In the genomic region with DNA sequence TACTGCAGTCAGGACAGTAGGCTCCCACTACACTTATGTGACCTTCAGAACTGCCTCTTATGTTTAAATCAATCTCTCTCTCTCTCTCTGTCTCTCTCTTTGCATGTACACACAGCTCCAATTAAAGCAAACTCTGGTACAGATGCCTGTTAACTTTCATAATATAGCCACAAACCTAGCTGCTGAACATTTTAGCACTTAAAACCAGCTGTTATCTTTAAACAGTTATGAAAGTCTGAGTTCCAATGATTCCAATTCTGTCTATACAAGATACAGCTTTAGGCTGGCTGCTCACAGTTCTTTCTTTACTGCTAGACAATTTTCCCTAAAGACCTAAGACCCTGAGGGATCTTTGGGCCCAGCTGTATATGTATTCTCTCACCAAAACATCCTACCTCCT, we compare ENCODE assay signal across 17 cellular contexts.
DNase-seq lines count a peak whose midpoint lies in the region; ATAC-seq, FAIRE-seq and TF ChIP-seq lines count a peak whose summit lies in the region.
"Had no signal": no experiment of that assay in that cellular context is flagged by ENCODE, and none has a peak within 500 bp of the region (broad histone marks: within the 10 kb centered on the region; RNA-seq: fewer than 3 reads in every experiment).

No MANE protein-coding gene starts in this region.

- DNase-seq in cardiac muscle cell (ENCODE audit: low read depth in 1 of 2, low spot score in 1 of 2) = peak in 1 of 2 donors; percentile 30
- DNase-seq in right atrium auricular region (ENCODE audit: low spot score) = no peak
- DNase-seq in adipocyte (ENCODE audit: low read depth) = peak; percentile 38
- peak; percentile 50 for DNase-seq in fibroblast of peridontal ligament (ENCODE audit: extremely low read depth)
- no peak for DNase-seq in HepG2 (ENCODE audit: low spot score)
- no peak for DNase-seq in NCI-H446 (lab: John Stamatoyannopoulos, UW)
- DNase-seq: ACHN; CD8-positive, alpha-beta T cell; COR-L47; DMS53; GF-D8; GM23248 had no signal

- TF ChIP-seq EP300 in HepG2 (IDR thresholded peaks at IDR 0.05; ENCODE audit: low read depth in 2 of 2, low read length in 2 of 2) (no peak), HepG2 (CRISPR knock-in tag; IDR thresholded peaks at IDR 0.05; ENCODE audit: borderline replicate concordance) (no peak)

- TF ChIP-seq POLR2A in HepG2 (IDR thresholded peaks at IDR 0.05; ENCODE audit: insufficient read depth in 1 of 2, low read depth in 2 of 2, low read length in 2 of 2) = no peak

- no peak overlapping the region for H2AFZ ChIP-seq in HepG2 (ENCODE audit: low read length)
- H2AFZ ChIP-seq: GM23248 had no signal

- ATAC-seq in HepG2 = no peak
- no peak for ATAC-seq in HG02623 (IDR thresholded peaks at IDR 0.05; ENCODE audit: unreplicated experiment)
- ATAC-seq: CD8-positive, alpha-beta T cell; HCT116 had no signal

- BruUV-seq in HepG2 (replicated peaks; lab: Mats Ljungman, UMichigan) = no TSS peak

- CTCF ChIA-PET in HepG2 (lab: Yijun Ruan, JAX; ENCODE audit: low intra/inter-chr PET ratio, low total read pairs) = no interaction called here

- no peaks in the 10 kb centered on the region for H3K79me2 ChIP-seq in HepG2 (ENCODE audit: insufficient read depth, low read length)

- TF ChIP-seq CTCF in cardiac muscle cell (IDR thresholded peaks at IDR 0.05; ENCODE audit: low read depth, low read length) (no peak), right atrium auricular region (IDR thresholded peaks at IDR 0.05) (no peak), HepG2 (CRISPR knock-in tag; IDR thresholded peaks at IDR 0.05) (no peak)

- intact Hi-C loops in HepG2 (cut with micrococcal nuclease; ENCODE audit: unreplicated experiment) = loop anchor here (5.0 kb wide), 1 partner anchor 335 kb away; no protein-coding TSS in a partner anchor

- no peak overlapping the region for H3K4me2 ChIP-seq in HepG2 (ENCODE audit: low read depth, low read length)

- H3K9me3 ChIP-seq in cardiac muscle cell (ENCODE audit: low read depth) (no peaks in the 10 kb centered on the region), right atrium auricular region (no peaks in the 10 kb centered on the region), adipocyte (ENCODE audit: control insufficient read depth, low read length) (no peaks in the 10 kb centered on the region), HepG2 (ENCODE audit: low read length) (no peaks in the 10 kb centered on the region)

- no peak overlapping the region for H3K4me3 ChIP-seq in cardiac muscle cell
- H3K4me3 ChIP-seq in right atrium auricular region = no peak overlapping the region
- no peak overlapping the region for H3K4me3 ChIP-seq in adipocyte (ENCODE audit: low read length)
- H3K4me3 ChIP-seq in HepG2 (replicated peaks in 1 of 3; ENCODE audit: insufficient read depth in 1 of 3, low read depth in 2 of 3, low read length in 3 of 3) = no peak overlapping the region
- H3K4me3 ChIP-seq: GM23248 had no signal

- H3K4me1 ChIP-seq in cardiac muscle cell (ENCODE audit: low read depth) (peaks cover 21% of the 10 kb centered on the region), right atrium auricular region (peaks cover 0 to 8% of the 10 kb centered on the region in 2 donors), adipocyte (ENCODE audit: control insufficient read depth, insufficient read depth, low read length) (no peaks in the 10 kb centered on the region), HepG2 (ENCODE audit: insufficient read depth, low read length) (no peaks in the 10 kb centered on the region)

- POLR2A ChIA-PET in HepG2 (lab: Yijun Ruan, JAX) = no interaction called here

- H3K36me3 ChIP-seq in cardiac muscle cell (no peaks in the 10 kb centered on the region), right atrium auricular region (no peaks in the 10 kb centered on the region), adipocyte (ENCODE audit: control insufficient read depth, insufficient read depth, low read length, severe bottlenecking) (no peaks in the 10 kb centered on the region), HepG2 (replicated peaks in 1 of 2; ENCODE audit: control insufficient read depth in 1 of 2, insufficient read depth in 2 of 2, low read length in 2 of 2) (no peaks in the 10 kb centered on the region)

- no peak for TF ChIP-seq RAD21 in HepG2 (CRISPR knock-in tag; IDR thresholded peaks at IDR 0.05)

- H3K9ac ChIP-seq in adipocyte (ENCODE audit: low read length) (no peak overlapping the region), HepG2 (ENCODE audit: insufficient read depth, low read depth, low read length) (no peak overlapping the region)
- H3K9ac ChIP-seq: GM23248 had no signal

- H3K27me3 ChIP-seq in cardiac muscle cell (no peaks in the 10 kb centered on the region), right atrium auricular region (no peaks in the 10 kb centered on the region), adipocyte (replicated peaks; ENCODE audit: control insufficient read depth, insufficient read depth, low read length) (no peaks in the 10 kb centered on the region), HepG2 (ENCODE audit: control insufficient read depth in 1 of 2, insufficient read depth in 2 of 2, low read length in 2 of 2) (no peaks in the 10 kb centered on the region)

- in situ Hi-C loops in HepG2 (cut with HindIII; ENCODE audit: extremely low pct_ligation_motif_present, low pct_unique_long_range_greater_than_20kb) = no loop called here

- H3K27ac ChIP-seq in cardiac muscle cell (peak overlapping the region; percentile 42), right atrium auricular region (no peak overlapping the region), HepG2 (ENCODE audit: extremely low read length, insufficient read depth, low read length) (no peak overlapping the region)
- H3K27ac ChIP-seq: GM23248 had no signal

- FAIRE-seq in HepG2 (lab: Jason Lieb, UNC) = no peak
- FAIRE-seq: D721Med, GM19239, H54 had no signal

- no peaks in the 10 kb centered on the region for H4K20me1 ChIP-seq in HepG2 (ENCODE audit: insufficient read depth, low read length)

TF ChIP-seq in HepG2, 621 proteins besides CTCF, POLR2A, EP300 and RAD21:
- TF ChIP-seq ZNF678 (CRISPR knock-in tag; IDR thresholded peaks at IDR 0.05) (no peak), ZNF10 (CRISPR knock-in tag; IDR thresholded peaks at IDR 0.05; ENCODE audit: borderline replicate concordance, low read depth) (no peak), ZNF605 (CRISPR knock-in tag; IDR thresholded peaks at IDR 0.05) (no peak)
TF ChIP-seq in HepG2: peak in this region for 0.

Comparison
In these comparisons a context has a peak if more than half of its experiments do, and no peak if none do; other contexts are left out.
1. DNase-seq: peak in adipocyte (single experiment) and fibroblast of peridontal ligament (single experiment); none in right atrium auricular region (single experiment), HepG2 (single experiment) and NCI-H446 (0 of 2).